Comparison of ENCODE assay signal across 9 cellular contexts in the genomic region with DNA sequence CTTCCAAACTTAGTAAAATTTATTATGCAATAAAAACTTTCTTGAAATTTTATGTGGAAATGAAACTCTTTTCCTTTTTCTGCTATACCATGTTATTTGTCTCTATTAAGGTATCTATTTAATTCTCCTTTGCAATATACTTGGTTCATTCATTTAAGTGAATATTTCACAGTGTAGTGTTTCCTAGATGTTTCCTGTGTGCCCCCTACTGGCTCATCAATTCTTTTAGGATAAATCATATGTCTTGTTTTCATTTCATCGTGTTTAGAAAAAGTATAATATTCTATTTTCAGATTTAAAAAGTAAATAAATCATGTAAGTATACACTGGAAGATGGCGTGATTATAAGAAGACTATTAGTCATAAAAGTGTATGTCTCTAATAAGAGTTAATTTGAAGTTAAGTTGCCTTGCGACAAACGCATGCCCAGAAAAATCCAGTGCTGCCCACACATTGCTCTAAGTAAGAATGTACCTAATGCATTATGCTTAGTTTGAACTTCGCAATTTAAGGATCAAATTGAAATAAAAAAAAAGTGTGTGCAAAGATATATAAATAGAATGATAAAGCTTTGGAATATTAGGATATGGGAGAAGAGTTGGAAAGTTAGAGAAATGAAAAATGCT.
A peak's percentile ranks its signal among the peaks of the same experiment; 100 is the strongest.
DNase-seq lines count a peak whose midpoint lies in the region; ATAC-seq and TF ChIP-seq lines count a peak whose summit lies in the region.
"Had no signal": no experiment of that assay in that cellular context is flagged by ENCODE, and none has a peak within 500 bp of the region (broad histone marks: within the 10 kb centered on the region; RNA-seq: fewer than 3 reads in every experiment).

No MANE protein-coding gene starts in this region.

- H3K27me3 ChIP-seq in stomach = no peaks in the 10 kb centered on the region

- WGBS in stomach, 5 donors = 41 to 47% (median 44%) methylated on average over 5 of the region's 5 CpGs

- no peak overlapping the region for H3K4me3 Mint-ChIP-seq in neural crest cell
- no peak overlapping the region for H3K4me3 Mint-ChIP-seq in activated T-helper 17 cell treated with anti-CD3 and anti-CD28 coated beads, Interleukin-2, amount 50 U/mL, for 72 hours
- H3K4me3 Mint-ChIP-seq: activated naive CD8-positive, alpha-beta T cell had no signal

- peak; percentile 48 for DNase-seq in COR-L47 (lab: John Stamatoyannopoulos, UW)
- peak; percentile 5 for DNase-seq in MV-4-11 (lab: John Stamatoyannopoulos, UW)
- peak; percentile 19 for DNase-seq in astrocyte of the spinal cord (ENCODE audit: low read depth, low spot score)
- no peak for DNase-seq in neural crest cell (ENCODE audit: low read depth, low spot score)
- DNase-seq in stimulated activated CD4-positive, alpha-beta T cell treated with anti-CD3 and anti-CD28 coated beads, Interleukin-2, amount 100 ng/mL, for 24 hours = no peak
- DNase-seq in stomach = no peak

- no peaks in the 10 kb centered on the region for H3K4me1 ChIP-seq in stomach

- H3K9me3 Mint-ChIP-seq in neural crest cell = no peaks in the 10 kb centered on the region
- H3K9me3 Mint-ChIP-seq in activated T-helper 17 cell treated with anti-CD3 and anti-CD28 coated beads, Interleukin-2, amount 50 U/mL, for 72 hours = peaks cover 1% of the 10 kb centered on the region

- intact Hi-C loops in stomach (cut with DNase I; ENCODE audit: low total_unique reads) = loop anchor here (10.0 kb wide), 1 partner anchor 599 kb away; no protein-coding TSS in a partner anchor

- H3K36me3 ChIP-seq in stomach = no peaks in the 10 kb centered on the region

- in situ Hi-C loops in astrocyte of the spinal cord (cut with HindIII; ENCODE audit: low sequenced_read_pairs) = no loop called here

- no peak for TF ChIP-seq EP300 in stomach (IDR thresholded peaks at IDR 0.05)

- TF ChIP-seq POLR2A in stomach (IDR thresholded peaks at IDR 0.05) = no peak

- no peaks in the 10 kb centered on the region for H3K9me3 ChIP-seq in stomach

- no peak overlapping the region for H3K27ac Mint-ChIP-seq in neural crest cell (ENCODE audit: unreplicated experiment)
- H3K27ac Mint-ChIP-seq in activated T-helper 17 cell treated with anti-CD3 and anti-CD28 coated beads, Interleukin-2, amount 50 U/mL, for 72 hours = no peak overlapping the region
- H3K27ac Mint-ChIP-seq: activated naive CD8-positive, alpha-beta T cell had no signal

- peak; percentile 58 for ATAC-seq in GM19467 (IDR thresholded peaks at IDR 0.05; ENCODE audit: unreplicated experiment)
- ATAC-seq in activated T-helper 17 cell treated with anti-CD3 and anti-CD28 coated beads, Interleukin-2, amount 50 U/mL, for 72 hours (replicated peaks) = no peak

- no peaks in the 10 kb centered on the region for H3K36me3 Mint-ChIP-seq in neural crest cell (ENCODE audit: low read depth)
- H3K36me3 Mint-ChIP-seq in activated T-helper 17 cell treated with anti-CD3 and anti-CD28 coated beads, Interleukin-2, amount 50 U/mL, for 72 hours (ENCODE audit: low read depth) = no peaks in the 10 kb centered on the region
- H3K36me3 Mint-ChIP-seq: activated naive CD8-positive, alpha-beta T cell had no signal

- no peak overlapping the region for H3K27ac ChIP-seq in stomach

- no peaks in the 10 kb centered on the region for H3K4me1 Mint-ChIP-seq in neural crest cell
- no peaks in the 10 kb centered on the region for H3K4me1 Mint-ChIP-seq in activated T-helper 17 cell treated with anti-CD3 and anti-CD28 coated beads, Interleukin-2, amount 50 U/mL, for 72 hours

- peaks cover 22% of the 10 kb centered on the region for H3K27me3 Mint-ChIP-seq in neural crest cell (ENCODE audit: low read depth)
- no peaks in the 10 kb centered on the region for H3K27me3 Mint-ChIP-seq in activated T-helper 17 cell treated with anti-CD3 and anti-CD28 coated beads, Interleukin-2, amount 50 U/mL, for 72 hours
- H3K27me3 Mint-ChIP-seq: activated naive CD8-positive, alpha-beta T cell had no signal

- peak; percentile 34 for TF ChIP-seq CTCF in astrocyte of the spinal cord (IDR thresholded peaks at IDR 0.05; ENCODE audit: low read depth, low read length)
- peak; percentile 76 for TF ChIP-seq CTCF in neural crest cell (conservative IDR thresholded peaks at IDR 0.05)
- peak in 2 of 7 experiments; percentile 29 to 33 for TF ChIP-seq CTCF in stomach (IDR thresholded peaks at IDR 0.05)

- H3K4me3 ChIP-seq in astrocyte of the spinal cord (ENCODE audit: low read depth, low read length) (no peak overlapping the region), stomach (no peak overlapping the region)

Comparison
In these comparisons a context has a peak if more than half of its experiments do, and no peak if none do; other contexts are left out.
1. DNase-seq: peak in COR-L47 (single experiment), MV-4-11 (single experiment) and astrocyte of the spinal cord (single experiment); none in neural crest cell (single experiment), stimulated activated CD4-positive, alpha-beta T cell treated with anti-CD3 and anti-CD28 coated beads, Interleukin-2, amount 100 ng/mL, for 24 hours (0 of 2) and stomach (single experiment).